In genomic region chr17:29138991-29139682, GRCh38 we compare ENCODE assay signal across 8 cellular contexts.
DNase-seq lines count a peak whose midpoint lies in the region; ATAC-seq, FAIRE-seq and TF ChIP-seq lines count a peak whose summit lies in the region.

No MANE protein-coding gene starts in this region.

- CTCF ChIA-PET in RWPE1 (lab: Yijun Ruan, JAX), result interaction anchor here (2.0 to 2.5 kb wide), 2 partner anchors 15 to 80 kb away, joined by 6 to 9 read pairs; no protein-coding TSS in a partner anchor

- FAIRE-seq in H54 (lab: Jason Lieb, UNC), result no peak

- H3K79me2 ChIP-seq in parathyroid adenoma, result peaks cover 30% of the 10 kb centered on the region

- no peak for TF ChIP-seq POLR2A in H54 (IDR thresholded peaks at IDR 0.05; ENCODE audit: low read depth, low read length)

- no peak for ATAC-seq in GM18519 (IDR thresholded peaks at IDR 0.05; ENCODE audit: low FRiP score, unreplicated experiment)

- DNase-seq in activated CD4-positive, alpha-beta T cell treated with anti-CD3 and anti-CD28 coated beads for 48 hours, result peak; percentile 58
- no peak for DNase-seq in activated CD4-positive, alpha-beta T cell treated with anti-CD3 and anti-CD28 coated beads, Interleukin-2, amount 50 U/mL, for 1 hour
- DNase-seq in RWPE1 (ENCODE audit: low spot score) (no peak), epithelial cell of prostate (ENCODE audit: low read depth, low spot score) (no peak), middle frontal gyrus (ENCODE audit: extremely low spot score, low spot score) (no peak), H54 (ENCODE audit: insufficient read length, low spot score) (no peak)

- peaks cover 19% of the 10 kb centered on the region for H3K4me1 ChIP-seq in parathyroid adenoma

- no peaks in the 10 kb centered on the region for H3K36me3 ChIP-seq in parathyroid adenoma (ENCODE audit: control insufficient read depth, insufficient read depth, low read length)

- no peak overlapping the region for H3K4me3 ChIP-seq in parathyroid adenoma (ENCODE audit: low read depth, low read length)

- H2AFZ ChIP-seq in parathyroid adenoma, result no peak overlapping the region

- TF ChIP-seq CTCF in RWPE1 (conservative IDR thresholded peaks at IDR 0.05; ENCODE audit: low read depth) (no peak), parathyroid adenoma (IDR thresholded peaks at IDR 0.05) (no peak)

- no peaks in the 10 kb centered on the region for H3K27me3 ChIP-seq in parathyroid adenoma (ENCODE audit: control insufficient read depth, insufficient read depth, low read length)

- no peaks in the 10 kb centered on the region for H3K9me3 ChIP-seq in parathyroid adenoma (ENCODE audit: control insufficient read depth, low read length)

- no peak overlapping the region for H3K9ac ChIP-seq in parathyroid adenoma

- peak overlapping the region; percentile 78 for H3K27ac ChIP-seq in RWPE1
- peak overlapping the region; percentile 6 for H3K27ac ChIP-seq in epithelial cell of prostate
- peak overlapping the region; percentile 52 for H3K27ac ChIP-seq in parathyroid adenoma

- H3K4me2 ChIP-seq in parathyroid adenoma (ENCODE audit: low read length), result peak overlapping the region; percentile 37

- POLR2A ChIA-PET in RWPE1 (lab: Yijun Ruan, JAX; ENCODE audit: low non-redundant PET), result no interaction called here

Comparison
In these comparisons a context has a peak if more than half of its experiments do, and no peak if none do; other contexts are left out.
1. H3K27ac ChIP-seq: peak in every context shown above with its lines; median percentile 78 in RWPE1; 52 in parathyroid adenoma; 6 in epithelial cell of prostate.